ENCODE assay signal across 8 cellular contexts in genomic region chr7:155514296-155514695, GRCh38. TPM values are rescaled to one million over a fixed set of nuclear protein-coding genes. Genes with fewer than 3 reads are reported as not detected.
"Had no signal": no experiment of that assay in that cellular context is flagged by ENCODE, and none has a peak within 500 bp of the region (broad histone marks: within the 10 kb centered on the region; RNA-seq: fewer than 3 reads in every experiment).

No MANE protein-coding gene starts in this region.

- H3K4me3 ChIP-seq: GM12878 had no signal

- DNase-seq: GDM1, GF-D8 had no signal

- FAIRE-seq: G401.6, GM12878, GM12891, GM12892, GM18507, GM19239 had no signal

- ATAC-seq: GM12878 had no signal

RNA-seq across cellular contexts. Expression of gene CNPY1, which starts 32.1 kb away (rescaled TPM):
- total RNA-seq: GM12878 had no signal
- polyA plus RNA-seq: GM12878 had no signal

RNA-seq across cellular contexts. Expression of gene EN2, which starts 56.4 kb away (rescaled TPM):
- total RNA-seq: GM12878 had no signal
- polyA plus RNA-seq: GM12878 had no signal
